8 cellular contexts compared by ENCODE assay signal in genomic region chr2:161238264-161238558, GRCh38.
DNase-seq lines count a peak whose midpoint lies in the region; ATAC-seq and TF ChIP-seq lines count a peak whose summit lies in the region.

No MANE protein-coding gene starts in this region.

- DNase-seq in Calu3 (no peak), RWPE1 (ENCODE audit: low spot score) (no peak), esophagus muscularis mucosa (ENCODE audit: extremely low spot score) (no peak), ovary (no peak), COR-L47 (lab: John Stamatoyannopoulos, UW) (no peak), AG20443 (ENCODE audit: low spot score) (no peak)
- DNase-seq in activated CD4-positive, CD25-positive, alpha-beta regulatory T cell (lab: John Stamatoyannopoulos, UW), result no peak

- POLR2A ChIA-PET in RWPE1 (lab: Yijun Ruan, JAX; ENCODE audit: low non-redundant PET), result no interaction called here

- intact Hi-C loops in Calu3 (cut with micrococcal nuclease; ENCODE audit: unreplicated experiment), result no loop called here
- intact Hi-C loops in esophagus muscularis mucosa (cut with DNase I), result no loop called here
- intact Hi-C loops in ovary (cut with DNase I), result no loop called here

- ATAC-seq in GM18868 (IDR thresholded peaks at IDR 0.05; ENCODE audit: unreplicated experiment), result no peak

- H3K4me1 ChIP-seq in esophagus muscularis mucosa (peaks cover 9 to 25% (median 19%) of the 10 kb centered on the region in 4 donors), ovary (ENCODE audit: insufficient read depth) (peaks cover 3% of the 10 kb centered on the region)

- H3K4me3 ChIP-seq in esophagus muscularis mucosa, result peak overlapping the region; percentile 64 to 73 (median 66)
- peak overlapping the region; percentile 52 for H3K4me3 ChIP-seq in ovary

- H3K27me3 Mint-ChIP-seq in Calu3 (ENCODE audit: unreplicated experiment), result no peaks in the 10 kb centered on the region

- CTCF ChIA-PET in Calu3 (lab: Charles Lee) (no interaction called here), RWPE1 (lab: Yijun Ruan, JAX) (interaction anchor here (0.6 kb wide), 1 partner anchor 121 kb away, joined by 3 read pairs; no protein-coding TSS in a partner anchor)

- H3K36me3 Mint-ChIP-seq in Calu3 (ENCODE audit: insufficient read depth, unreplicated experiment), result peaks cover 27% of the 10 kb centered on the region

- H3K27ac Mint-ChIP-seq in Calu3 (ENCODE audit: unreplicated experiment), result peak overlapping the region; percentile 88

- H3K9me3 Mint-ChIP-seq in Calu3 (ENCODE audit: low read depth, unreplicated experiment), result no peaks in the 10 kb centered on the region

- TF ChIP-seq EP300 in esophagus muscularis mucosa (IDR thresholded peaks at IDR 0.05) (no peak), ovary (IDR thresholded peaks at IDR 0.05) (no peak)

- H3K27me3 ChIP-seq in esophagus muscularis mucosa (no peaks in the 10 kb centered on the region), ovary (no peaks in the 10 kb centered on the region)

- BruUV-seq in Calu3 (replicated peaks; lab: Mats Ljungman, UMichigan), result no TSS peak

- H3K27ac ChIP-seq in RWPE1 (peak overlapping the region; percentile 49), esophagus muscularis mucosa (replicated peaks in 1 of 4) (peak overlapping the region; percentile 58 to 78 (median 70)), ovary (no peak overlapping the region)

- H3K36me3 ChIP-seq in esophagus muscularis mucosa, result peaks cover 0 to 10% (median 2%) of the 10 kb centered on the region in 4 donors
- no peaks in the 10 kb centered on the region for H3K36me3 ChIP-seq in ovary

- no peaks in the 10 kb centered on the region for H3K4me1 Mint-ChIP-seq in Calu3 (ENCODE audit: low read depth, unreplicated experiment)

- TF ChIP-seq POLR2A in esophagus muscularis mucosa (IDR thresholded peaks at IDR 0.05; ENCODE audit: low read depth), result no peak
- TF ChIP-seq POLR2A in ovary (IDR thresholded peaks at IDR 0.05), result no peak

- TF ChIP-seq CTCF in Calu3 (IDR thresholded peaks at IDR 0.05; ENCODE audit: unreplicated experiment) (no peak), RWPE1 (conservative IDR thresholded peaks at IDR 0.05; ENCODE audit: low read depth) (no peak), esophagus muscularis mucosa (IDR thresholded peaks at IDR 0.05) (no peak), ovary (IDR thresholded peaks at IDR 0.05) (no peak)

- under 1% methylated on average over 16 of the region's 16 CpGs for WGBS in esophagus muscularis mucosa
- 1% methylated on average over 16 of the region's 16 CpGs for WGBS in ovary, 3 donors

- peak overlapping the region; percentile 78 for H3K4me3 Mint-ChIP-seq in Calu3 (ENCODE audit: low read depth, unreplicated experiment)

- no peaks in the 10 kb centered on the region for H3K9me3 ChIP-seq in esophagus muscularis mucosa
- H3K9me3 ChIP-seq in ovary, result no peaks in the 10 kb centered on the region

Comparison
In these comparisons a context has a peak if more than half of its experiments do, and no peak if none do; other contexts are left out.
1. H3K27ac ChIP-seq: peak in RWPE1 (single experiment) and esophagus muscularis mucosa (4 of 4); none in ovary (0 of 2).